2 cellular contexts compared by ENCODE assay signal in the genomic region with DNA sequence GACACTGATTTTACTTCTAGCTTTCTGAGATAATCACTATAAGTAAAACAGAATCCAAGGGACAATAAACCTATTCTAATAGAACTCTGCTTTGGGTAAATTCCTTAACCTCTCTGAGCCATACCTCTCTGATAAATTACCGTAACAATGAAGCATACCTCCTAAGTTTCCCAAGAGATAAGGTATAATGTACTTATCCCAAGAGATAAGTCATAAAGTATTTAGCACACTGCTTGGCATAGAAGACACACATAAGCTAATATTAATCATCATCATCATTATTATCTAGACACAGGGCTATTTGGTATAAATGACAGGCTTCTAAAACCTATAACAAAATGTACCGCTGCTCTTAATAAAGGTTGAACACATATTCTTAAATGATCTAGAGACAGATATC.
TF ChIP-seq lines count a peak whose summit lies in the region.

No MANE protein-coding gene starts in this region.

TF ChIP-seq in SK-N-SH treated with all-trans-retinoic acid at 6 μM for 48 hours, 23 proteins besides CTCF, POLR2A, EP300 and RAD21:
- TF ChIP-seq ARNTL (CRISPR knock-in tag; IDR thresholded peaks at IDR 0.05; ENCODE audit: borderline replicate concordance, low read depth) = no peak
- TF ChIP-seq ISL1 (CRISPR knock-in tag; IDR thresholded peaks at IDR 0.05) = peak; percentile 79

TF ChIP-seq in SK-N-SH, 30 proteins besides CTCF, POLR2A, EP300 and RAD21:
- TF ChIP-seq RFX5 (IDR thresholded peaks at IDR 0.05; ENCODE audit: low read length) = no peak
- TF ChIP-seq NFIC (IDR thresholded peaks at IDR 0.05; ENCODE audit: borderline replicate concordance) = no peak
- TF ChIP-seq FOSL2 (IDR thresholded peaks at IDR 0.05; ENCODE audit: borderline replicate concordance, low read depth) = no peak
- no peak for TF ChIP-seq GATA2 (CRISPR knock-in tag; IDR thresholded peaks at IDR 0.05)
- TF ChIP-seq YY1 (IDR thresholded peaks at IDR 0.05; ENCODE audit: low read depth) = no peak
TF ChIP-seq in SK-N-SH: peak in this region for 0.
